ENCODE assay signal across 8 cellular contexts in genomic region chr3:49469037-49469875, GRCh38. TPM values are rescaled to one million over a fixed set of nuclear protein-coding genes. Genes with fewer than 3 reads are reported as not detected.
DNase-seq lines count a peak whose midpoint lies in the region; ATAC-seq and TF ChIP-seq lines count a peak whose summit lies in the region.

No MANE protein-coding gene starts in this region.

- H3K4me3 ChIP-seq in MG63 = peak overlapping the region; percentile 48

- no peaks in the 10 kb centered on the region for H3K36me3 ChIP-seq in MG63

- peak; percentile 18 for DNase-seq in activated CD4-positive, alpha-beta T cell treated with anti-CD3 and anti-CD28 coated beads for 48 hours
- no peak for DNase-seq in activated CD4-positive, alpha-beta T cell treated with anti-CD3 and anti-CD28 coated beads, Interleukin-2, amount 50 U/mL, for 48 hours
- DNase-seq in MG63 = peak; percentile 74
- DNase-seq in anterior cingulate cortex (lab: John Stamatoyannopoulos, UW) = peak in 42 of 58 donors; percentile 13 to 83 (median 54)
- peak; percentile 88 for DNase-seq in left ventricle myocardium superior
- DNase-seq in posterior cingulate gyrus = peak in 9 of 10 donors; percentile 25 to 93 (median 48)
- DNase-seq in NCI-H2171 (lab: John Stamatoyannopoulos, UW) = no peak
- no peak for DNase-seq in GM10266 (ENCODE audit: extremely low spot score)

- H3K9me3 ChIP-seq in MG63 = no peaks in the 10 kb centered on the region

- TF ChIP-seq CTCF in GM10266 (IDR thresholded peaks at IDR 0.05; ENCODE audit: control insufficient read depth, insufficient read depth, low read depth, missing control alignments) = no peak

- no peaks in the 10 kb centered on the region for H3K27me3 ChIP-seq in MG63

- peak; percentile 71 for ATAC-seq in left ventricle myocardium superior

- intact Hi-C loops in left ventricle myocardium superior (cut with micrococcal nuclease) (no loop called here), posterior cingulate gyrus (cut with DNase I) (no loop called here)

RNA-seq across cellular contexts. Expression of gene DAG1, which starts 0.8 kb away (rescaled TPM):
- total RNA-seq in MG63 (2014; rRNA removed; shearing (Covaris generic); ENCODE audit: low replicate concordance) = 43.5 and 52.3 TPM in 2 replicates
- total RNA-seq in left ventricle myocardium superior = 144 TPM

RNA-seq across cellular contexts. Expression of gene NICN1, which starts 40.1 kb away (rescaled TPM):
- total RNA-seq in MG63 (2014; rRNA removed; shearing (Covaris generic); ENCODE audit: low replicate concordance) = 13.9 and 19.9 TPM in 2 replicates
- total RNA-seq in left ventricle myocardium superior = 16.8 TPM

RNA-seq across cellular contexts. Expression of gene AMT, which starts 47.0 kb away (rescaled TPM):
- 1.2 TPM in 1 of 2 replicates, not detected in the other for total RNA-seq in MG63 (2014; rRNA removed; shearing (Covaris generic); ENCODE audit: low replicate concordance)
- 30.5 TPM for total RNA-seq in left ventricle myocardium superior

RNA-seq across cellular contexts. Expression of gene TCTA, which starts 57.0 kb away (rescaled TPM):
- 22.3 and 22.6 TPM in 2 replicates for total RNA-seq in MG63 (2014; rRNA removed; shearing (Covaris generic); ENCODE audit: low replicate concordance)
- 14.9 TPM for total RNA-seq in left ventricle myocardium superior

RNA-seq across cellular contexts. Expression of gene RHOA, which starts 57.5 kb away (rescaled TPM):
- 495 and 617 TPM in 2 replicates for total RNA-seq in MG63 (2014; rRNA removed; shearing (Covaris generic); ENCODE audit: low replicate concordance)
- total RNA-seq in left ventricle myocardium superior = 266 TPM

Comparison
In these comparisons a context has a peak if more than half of its experiments do, and no peak if none do; other contexts are left out.
1. DNase-seq: peak in activated CD4-positive, alpha-beta T cell treated with anti-CD3 and anti-CD28 coated beads for 48 hours (single experiment), MG63 (single experiment), anterior cingulate cortex (42 of 58), left ventricle myocardium superior (single experiment) and posterior cingulate gyrus (9 of 10); none in activated CD4-positive, alpha-beta T cell treated with anti-CD3 and anti-CD28 coated beads, Interleukin-2, amount 50 U/mL, for 48 hours (0 of 2), NCI-H2171 (single experiment) and GM10266 (single experiment).
2. RNA of gene AMT, which starts 47.0 kb away (total RNA-seq): 30.5 TPM in left ventricle myocardium superior (single experiment); 1.2 TPM in MG63; every median in the first group is over 10 times any median in the second.